3 cellular contexts compared by ENCODE assay signal in the genomic region with DNA sequence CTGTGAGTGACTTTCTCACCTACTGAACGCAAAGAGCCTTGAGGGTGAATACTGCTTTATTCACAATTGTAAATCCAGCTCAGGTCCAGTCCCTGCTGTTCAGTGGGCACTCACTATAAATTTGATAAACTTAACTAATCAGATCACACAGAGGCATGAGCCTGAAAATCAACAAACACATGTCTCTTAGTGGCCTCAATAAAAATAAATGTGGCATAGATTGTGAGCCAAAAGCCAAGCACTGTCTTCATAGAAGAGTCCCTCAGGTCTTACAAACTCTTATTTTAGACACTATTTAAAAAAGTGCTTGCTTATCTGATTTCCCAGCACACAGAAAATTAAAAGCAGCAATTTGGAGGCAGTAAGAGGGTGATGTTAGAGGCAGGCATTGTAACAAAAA.
"Had no signal": no experiment of that assay in that cellular context is flagged by ENCODE, and none has a peak within 500 bp of the region (broad histone marks: within the 10 kb centered on the region; RNA-seq: fewer than 3 reads in every experiment).

No MANE protein-coding gene starts in this region.

- ATAC-seq: GM12878 had no signal

- DNase-seq: GDM1, GF-D8 had no signal

- H3K4me3 ChIP-seq: GM12878 had no signal
